ENCODE assay signal across 1 cellular context in genomic region chr19:40420766-40421467, GRCh38.
A peak's percentile ranks its signal among the peaks of the same experiment; 100 is the strongest.
TF ChIP-seq lines count a peak whose summit lies in the region.

No MANE protein-coding gene starts in this region.

TF ChIP-seq in HEK293, 187 proteins besides CTCF, POLR2A, EP300 and RAD21 (continued from another document):
- TF ChIP-seq, protein P1, sequence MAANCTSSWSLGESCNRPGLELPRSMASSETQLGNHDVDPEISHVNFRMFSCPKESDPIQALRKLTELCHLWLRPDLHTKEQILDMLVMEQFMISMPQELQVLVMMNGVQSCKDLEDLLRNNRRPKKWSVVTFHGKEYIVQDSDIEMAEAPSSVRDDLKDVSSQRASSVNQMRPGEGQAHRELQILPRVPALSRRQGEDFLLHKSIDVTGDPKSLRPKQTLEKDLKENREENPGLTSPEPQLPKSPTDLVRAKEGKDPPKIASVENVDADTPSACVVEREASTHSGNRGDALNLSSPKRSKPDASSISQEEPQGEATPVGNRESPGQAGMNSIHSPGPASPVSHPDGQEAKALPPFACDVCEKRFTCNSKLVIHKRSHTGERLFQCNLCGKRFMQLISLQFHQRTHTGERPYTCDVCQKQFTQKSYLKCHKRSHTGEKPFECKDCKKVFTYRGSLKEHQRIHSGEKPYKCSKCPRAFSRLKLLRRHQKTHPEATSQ (tag by site-specific recombination; IDR thresholded peaks at IDR 0.05): peak; percentile 73; the same call in 1 of the 2 replicates
- TF ChIP-seq ZNF629 (tag by site-specific recombination; IDR thresholded peaks at IDR 0.05): peak; percentile 87
- no peak for TF ChIP-seq AEBP2 (tag by site-specific recombination; IDR thresholded peaks at IDR 0.05; ENCODE audit: borderline replicate concordance)
- no peak for TF ChIP-seq GLI4 (tag by site-specific recombination; IDR thresholded peaks at IDR 0.05)
- TF ChIP-seq ZNF221 (tag by site-specific recombination; IDR thresholded peaks at IDR 0.05; ENCODE audit: borderline replicate concordance): 0 out of 2 replicates have a peak, but pooled peaks have one; percentile 86
- peak; percentile 94 for TF ChIP-seq IKZF3 (tag by site-specific recombination; IDR thresholded peaks at IDR 0.05)
- TF ChIP-seq YY1 (tag by site-specific recombination; IDR thresholded peaks at IDR 0.05): peak; percentile 67; the same call in 1 of the 2 replicates
- peak; percentile 74; the same call in 1 of the 2 replicates for TF ChIP-seq ZNF391 (tag by site-specific recombination; IDR thresholded peaks at IDR 0.05; ENCODE audit: borderline replicate concordance, low read depth)
- peak; percentile 75 for TF ChIP-seq ZNF843 (tag by site-specific recombination; IDR thresholded peaks at IDR 0.05)
- no peak for TF ChIP-seq ZFP3 (tag by site-specific recombination; IDR thresholded peaks at IDR 0.05; ENCODE audit: low read depth)
- TF ChIP-seq HOXD13 (CRISPR knock-in tag; IDR thresholded peaks at IDR 0.05; ENCODE audit: borderline replicate concordance): no peak
- no peak for TF ChIP-seq ZNF670 (tag by site-specific recombination; IDR thresholded peaks at IDR 0.05; ENCODE audit: low read depth)
- no peak for TF ChIP-seq MYNN (tag by site-specific recombination; IDR thresholded peaks at IDR 0.05; ENCODE audit: borderline replicate concordance)
- peak; percentile 49; the same call in 1 of the 2 replicates for TF ChIP-seq ZSCAN23 (tag by site-specific recombination; IDR thresholded peaks at IDR 0.05)
- no peak for TF ChIP-seq ZNF585B (tag by site-specific recombination; IDR thresholded peaks at IDR 0.05)
- no peak for TF ChIP-seq ZFP41 (tag by site-specific recombination; IDR thresholded peaks at IDR 0.05; ENCODE audit: borderline replicate concordance)
- TF ChIP-seq ZNF114 (tag by site-specific recombination; IDR thresholded peaks at IDR 0.05): no peak
- TF ChIP-seq ZNF747 (tag by site-specific recombination; IDR thresholded peaks at IDR 0.05): no peak
- TF ChIP-seq, protein P2, sequence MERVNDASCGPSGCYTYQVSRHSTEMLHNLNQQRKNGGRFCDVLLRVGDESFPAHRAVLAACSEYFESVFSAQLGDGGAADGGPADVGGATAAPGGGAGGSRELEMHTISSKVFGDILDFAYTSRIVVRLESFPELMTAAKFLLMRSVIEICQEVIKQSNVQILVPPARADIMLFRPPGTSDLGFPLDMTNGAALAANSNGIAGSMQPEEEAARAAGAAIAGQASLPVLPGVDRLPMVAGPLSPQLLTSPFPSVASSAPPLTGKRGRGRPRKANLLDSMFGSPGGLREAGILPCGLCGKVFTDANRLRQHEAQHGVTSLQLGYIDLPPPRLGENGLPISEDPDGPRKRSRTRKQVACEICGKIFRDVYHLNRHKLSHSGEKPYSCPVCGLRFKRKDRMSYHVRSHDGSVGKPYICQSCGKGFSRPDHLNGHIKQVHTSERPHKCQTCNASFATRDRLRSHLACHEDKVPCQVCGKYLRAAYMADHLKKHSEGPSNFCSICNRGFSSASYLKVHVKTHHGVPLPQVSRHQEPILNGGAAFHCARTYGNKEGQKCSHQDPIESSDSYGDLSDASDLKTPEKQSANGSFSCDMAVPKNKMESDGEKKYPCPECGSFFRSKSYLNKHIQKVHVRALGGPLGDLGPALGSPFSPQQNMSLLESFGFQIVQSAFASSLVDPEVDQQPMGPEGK (tag by site-specific recombination; IDR thresholded peaks at IDR 0.05): peak; percentile 100
- TF ChIP-seq ZSCAN16 (tag by site-specific recombination; IDR thresholded peaks at IDR 0.05): 0 out of 2 replicates have a peak, but pooled peaks have one; percentile 76
- TF ChIP-seq, protein P3, sequence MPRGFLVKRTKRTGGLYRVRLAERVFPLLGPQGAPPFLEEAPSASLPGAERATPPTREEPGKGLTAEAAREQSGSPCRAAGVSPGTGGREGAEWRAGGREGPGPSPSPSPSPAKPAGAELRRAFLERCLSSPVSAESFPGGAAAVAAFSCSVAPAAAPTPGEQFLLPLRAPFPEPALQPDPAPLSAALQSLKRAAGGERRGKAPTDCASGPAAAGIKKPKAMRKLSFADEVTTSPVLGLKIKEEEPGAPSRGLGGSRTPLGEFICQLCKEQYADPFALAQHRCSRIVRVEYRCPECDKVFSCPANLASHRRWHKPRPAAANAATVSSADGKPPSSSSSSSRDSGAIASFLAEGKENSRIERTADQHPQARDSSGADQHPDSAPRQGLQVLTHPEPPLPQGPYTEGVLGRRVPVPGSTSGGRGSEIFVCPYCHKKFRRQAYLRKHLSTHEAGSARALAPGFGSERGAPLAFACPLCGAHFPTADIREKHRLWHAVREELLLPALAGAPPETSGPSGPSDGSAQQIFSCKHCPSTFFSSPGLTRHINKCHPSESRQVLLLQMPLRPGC (tag by site-specific recombination; IDR thresholded peaks at IDR 0.05): peak; percentile 69; the same call in 1 of the 2 replicates
- TF ChIP-seq ZNF302 (tag by site-specific recombination; IDR thresholded peaks at IDR 0.05; ENCODE audit: low read depth): no peak
- TF ChIP-seq ZNF404 (tag by site-specific recombination; IDR thresholded peaks at IDR 0.05): 0 out of 2 replicates have a peak, but pooled peaks have one; percentile 10
- no peak for TF ChIP-seq ZNF37A (tag by site-specific recombination; IDR thresholded peaks at IDR 0.05)
- TF ChIP-seq ZNF561 (tag by site-specific recombination; IDR thresholded peaks at IDR 0.05; ENCODE audit: borderline replicate concordance): peak; percentile 99
- no peak for TF ChIP-seq ZNF658 (tag by site-specific recombination; IDR thresholded peaks at IDR 0.05)
- TF ChIP-seq, protein P4, sequence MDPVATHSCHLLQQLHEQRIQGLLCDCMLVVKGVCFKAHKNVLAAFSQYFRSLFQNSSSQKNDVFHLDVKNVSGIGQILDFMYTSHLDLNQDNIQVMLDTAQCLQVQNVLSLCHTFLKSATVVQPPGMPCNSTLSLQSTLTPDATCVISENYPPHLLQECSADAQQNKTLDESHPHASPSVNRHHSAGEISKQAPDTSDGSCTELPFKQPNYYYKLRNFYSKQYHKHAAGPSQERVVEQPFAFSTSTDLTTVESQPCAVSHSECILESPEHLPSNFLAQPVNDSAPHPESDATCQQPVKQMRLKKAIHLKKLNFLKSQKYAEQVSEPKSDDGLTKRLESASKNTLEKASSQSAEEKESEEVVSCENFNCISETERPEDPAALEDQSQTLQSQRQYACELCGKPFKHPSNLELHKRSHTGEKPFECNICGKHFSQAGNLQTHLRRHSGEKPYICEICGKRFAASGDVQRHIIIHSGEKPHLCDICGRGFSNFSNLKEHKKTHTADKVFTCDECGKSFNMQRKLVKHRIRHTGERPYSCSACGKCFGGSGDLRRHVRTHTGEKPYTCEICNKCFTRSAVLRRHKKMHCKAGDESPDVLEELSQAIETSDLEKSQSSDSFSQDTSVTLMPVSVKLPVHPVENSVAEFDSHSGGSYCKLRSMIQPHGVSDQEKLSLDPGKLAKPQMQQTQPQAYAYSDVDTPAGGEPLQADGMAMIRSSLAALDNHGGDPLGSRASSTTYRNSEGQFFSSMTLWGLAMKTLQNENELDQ (tag by site-specific recombination; IDR thresholded peaks at IDR 0.05; ENCODE audit: low read depth): no peak
- TF ChIP-seq ZNF626 (tag by site-specific recombination; IDR thresholded peaks at IDR 0.05): no peak
- TF ChIP-seq, protein P5, sequence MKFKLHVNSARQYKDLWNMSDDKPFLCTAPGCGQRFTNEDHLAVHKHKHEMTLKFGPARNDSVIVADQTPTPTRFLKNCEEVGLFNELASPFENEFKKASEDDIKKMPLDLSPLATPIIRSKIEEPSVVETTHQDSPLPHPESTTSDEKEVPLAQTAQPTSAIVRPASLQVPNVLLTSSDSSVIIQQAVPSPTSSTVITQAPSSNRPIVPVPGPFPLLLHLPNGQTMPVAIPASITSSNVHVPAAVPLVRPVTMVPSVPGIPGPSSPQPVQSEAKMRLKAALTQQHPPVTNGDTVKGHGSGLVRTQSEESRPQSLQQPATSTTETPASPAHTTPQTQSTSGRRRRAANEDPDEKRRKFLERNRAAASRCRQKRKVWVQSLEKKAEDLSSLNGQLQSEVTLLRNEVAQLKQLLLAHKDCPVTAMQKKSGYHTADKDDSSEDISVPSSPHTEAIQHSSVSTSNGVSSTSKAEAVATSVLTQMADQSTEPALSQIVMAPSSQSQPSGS (tag by site-specific recombination; IDR thresholded peaks at IDR 0.05; ENCODE audit: low read depth): no peak
- TF ChIP-seq ZNF621 (tag by site-specific recombination; IDR thresholded peaks at IDR 0.05): no peak
- peak; percentile 98 for TF ChIP-seq ZSCAN30 (tag by site-specific recombination; IDR thresholded peaks at IDR 0.05)
- no peak for TF ChIP-seq TCF7L2 (IDR thresholded peaks at IDR 0.05; ENCODE audit: borderline replicate concordance, low read depth, low read length)
- no peak; the same call in 1 of the 2 replicates for TF ChIP-seq ZNF133 (tag by site-specific recombination; IDR thresholded peaks at IDR 0.05)
- TF ChIP-seq ZNF214 (tag by site-specific recombination; IDR thresholded peaks at IDR 0.05; ENCODE audit: borderline replicate concordance): no peak
- no peak; the same call in 1 of the 2 replicates for TF ChIP-seq ZNF785 (tag by site-specific recombination; IDR thresholded peaks at IDR 0.05)
- TF ChIP-seq ZBTB17 (tag by site-specific recombination; IDR thresholded peaks at IDR 0.05): peak; percentile 96
- no peak for TF ChIP-seq ZNF174 (tag by site-specific recombination; IDR thresholded peaks at IDR 0.05)
- peak; percentile 71; the same call in 1 of the 2 replicates for TF ChIP-seq ZNF76 (tag by site-specific recombination; IDR thresholded peaks at IDR 0.05; ENCODE audit: borderline replicate concordance, low read depth)
- no peak for TF ChIP-seq SCRT1 (tag by site-specific recombination; IDR thresholded peaks at IDR 0.05; ENCODE audit: borderline replicate concordance)
- peak; percentile 71; the same call in 1 of the 2 replicates for TF ChIP-seq OSR2 (tag by site-specific recombination; IDR thresholded peaks at IDR 0.05)
- TF ChIP-seq ZNF280D (tag by site-specific recombination; IDR thresholded peaks at IDR 0.05): 0 out of 2 replicates have a peak, but pooled peaks have one; percentile 23
- TF ChIP-seq ZNF239 (tag by site-specific recombination; IDR thresholded peaks at IDR 0.05): 0 out of 2 replicates have a peak, but pooled peaks have one; percentile 56
- TF ChIP-seq ZBTB1 (tag by site-specific recombination; IDR thresholded peaks at IDR 0.05): no peak
- peak; percentile 96 for TF ChIP-seq ZIC2 (tag by site-specific recombination; IDR thresholded peaks at IDR 0.05)
- no peak for TF ChIP-seq ZNF202 (tag by site-specific recombination; IDR thresholded peaks at IDR 0.05; ENCODE audit: borderline replicate concordance)
- TF ChIP-seq ZBTB21 (tag by site-specific recombination; IDR thresholded peaks at IDR 0.05): peak; percentile 52; the same call in 1 of the 2 replicates
- TF ChIP-seq, protein P6, sequence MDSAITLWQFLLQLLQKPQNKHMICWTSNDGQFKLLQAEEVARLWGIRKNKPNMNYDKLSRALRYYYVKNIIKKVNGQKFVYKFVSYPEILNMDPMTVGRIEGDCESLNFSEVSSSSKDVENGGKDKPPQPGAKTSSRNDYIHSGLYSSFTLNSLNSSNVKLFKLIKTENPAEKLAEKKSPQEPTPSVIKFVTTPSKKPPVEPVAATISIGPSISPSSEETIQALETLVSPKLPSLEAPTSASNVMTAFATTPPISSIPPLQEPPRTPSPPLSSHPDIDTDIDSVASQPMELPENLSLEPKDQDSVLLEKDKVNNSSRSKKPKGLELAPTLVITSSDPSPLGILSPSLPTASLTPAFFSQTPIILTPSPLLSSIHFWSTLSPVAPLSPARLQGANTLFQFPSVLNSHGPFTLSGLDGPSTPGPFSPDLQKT (IDR thresholded peaks at IDR 0.05; ENCODE audit: borderline replicate concordance, low read depth, low read length): peak; percentile 99
- TF ChIP-seq ZNF596 (tag by site-specific recombination; IDR thresholded peaks at IDR 0.05): no peak
- TF ChIP-seq SP7 (tag by site-specific recombination; IDR thresholded peaks at IDR 0.05): peak; percentile 97
- peak; percentile 97 for TF ChIP-seq ZNF600 (tag by site-specific recombination; IDR thresholded peaks at IDR 0.05)
- TF ChIP-seq, protein P7, sequence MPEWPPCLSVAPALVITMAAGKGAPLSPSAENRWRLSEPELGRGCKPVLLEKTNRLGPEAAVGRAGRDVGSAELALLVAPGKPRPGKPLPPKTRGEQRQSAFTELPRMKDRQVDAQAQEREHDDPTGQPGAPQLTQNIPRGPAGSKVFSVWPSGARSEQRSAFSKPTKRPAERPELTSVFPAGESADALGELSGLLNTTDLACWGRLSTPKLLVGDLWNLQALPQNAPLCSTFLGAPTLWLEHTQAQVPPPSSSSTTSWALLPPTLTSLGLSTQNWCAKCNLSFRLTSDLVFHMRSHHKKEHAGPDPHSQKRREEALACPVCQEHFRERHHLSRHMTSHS (tag by site-specific recombination; IDR thresholded peaks at IDR 0.05): no peak
TF ChIP-seq in HEK293: peak in this region for 84.
